In the genomic region with DNA sequence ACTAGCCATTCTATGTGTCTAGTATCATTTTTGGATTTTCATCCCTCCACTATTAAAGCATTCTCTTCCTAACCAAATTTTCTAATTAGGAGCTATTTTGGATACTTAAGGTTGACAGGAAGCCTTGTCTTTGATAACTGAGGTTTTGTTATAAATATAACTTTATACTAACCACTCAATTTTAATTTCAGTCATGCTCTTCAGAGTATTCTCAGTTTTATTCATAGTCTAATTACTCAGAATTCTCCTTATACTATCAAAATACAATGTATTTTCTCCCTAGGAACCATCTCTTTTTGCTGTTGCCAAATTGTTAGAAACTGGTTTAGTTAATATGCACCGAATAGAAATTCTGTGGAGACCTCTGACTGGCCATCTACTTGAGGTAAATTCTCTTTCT, we compare ENCODE assay signal across 18 cellular contexts.
"Had no signal": no experiment of that assay in that cellular context is flagged by ENCODE, and none has a peak within 500 bp of the region (broad histone marks: within the 10 kb centered on the region; RNA-seq: fewer than 3 reads in every experiment).

No MANE protein-coding gene starts in this region.

- H3K27ac Mint-ChIP-seq: stimulated activated naive B cell treated with anti-CD40 and anti-IgM and Interleukin-4, amounts not matched to agents 10 μg/mL and 1 μg/mL and 100 μg/mL, for 72 hours had no signal

- H3K4me3 Mint-ChIP-seq: nephron progenitor cell; stimulated activated naive B cell treated with anti-CD40 and anti-IgM and Interleukin-4, amounts not matched to agents 10 μg/mL and 1 μg/mL and 100 μg/mL, for 72 hours had no signal

- H3K27me3 Mint-ChIP-seq: stimulated activated naive B cell treated with anti-CD40 and anti-IgM and Interleukin-4, amounts not matched to agents 10 μg/mL and 1 μg/mL and 100 μg/mL, for 72 hours had no signal

- DNase-seq: dorsolateral prefrontal cortex; effector CD8-positive, alpha-beta T cell; heart right ventricle; kidney; left cardiac atrium; left ventricle myocardium inferior; lower lobe of right lung; mesenchymal stem cell; midbrain; nephron progenitor cell; spleen; stimulated activated CD4-positive, alpha-beta T cell treated with anti-CD3 and anti-CD28 coated beads, Interleukin-15, amount 100 ng/mL, for 24 hours; stimulated activated CD4-positive, alpha-beta T cell treated with anti-CD3 and anti-CD28 coated beads, Interleukin-1b, Interleukin-23, amount 100 ng/mL, for 48 hours; stimulated activated CD4-positive, alpha-beta T cell treated with anti-CD3 and anti-CD28 coated beads, Interleukin-4, amount 100 ng/mL, for 24 hours; stimulated activated naive B cell treated with anti-CD40 and anti-IgM and Interleukin-4, amounts not matched to agents 10 μg/mL and 1 μg/mL and 100 μg/mL, for 72 hours; trophoblast cell had no signal

- H3K4me1 Mint-ChIP-seq: nephron progenitor cell had no signal

- H3K9me3 Mint-ChIP-seq: nephron progenitor cell; stimulated activated naive B cell treated with anti-CD40 and anti-IgM and Interleukin-4, amounts not matched to agents 10 μg/mL and 1 μg/mL and 100 μg/mL, for 72 hours had no signal

- ATAC-seq: esophagus mucosa; heart right ventricle; left cardiac atrium; lower lobe of right lung; sciatic nerve; stimulated activated naive B cell treated with anti-CD40 and anti-IgM and Interleukin-4, amounts not matched to agents 10 μg/mL and 1 μg/mL and 100 μg/mL, for 72 hours had no signal
